Comparison of ENCODE assay signal across 2 cellular contexts in genomic region chr20:47392015-47392720, GRCh38.
A peak's percentile ranks its signal among the peaks of the same experiment; 100 is the strongest.
TF ChIP-seq lines count a peak whose summit lies in the region.

No MANE protein-coding gene starts in this region.

TF ChIP-seq in IMR-90, 13 proteins besides CTCF, POLR2A, EP300 and RAD21 (continued from another document):
- TF ChIP-seq MAFK (IDR thresholded peaks at IDR 0.05; ENCODE audit: low read depth, low read length) (peak; percentile 58), CEBPB (IDR thresholded peaks at IDR 0.05; ENCODE audit: low read depth, low read length) (peak; percentile 33; the same call in 1 of the 2 replicates), USF2 (IDR thresholded peaks at IDR 0.05; ENCODE audit: low read depth, low read length) (peak; percentile 93), CHD1 (IDR thresholded peaks at IDR 0.05; ENCODE audit: low read depth, low read length) (no peak), SMC3 (IDR thresholded peaks at IDR 0.05; ENCODE audit: low read depth, low read length) (0 out of 2 replicates have a peak, but pooled peaks have one; percentile 2)

TF ChIP-seq in WTC11, 78 proteins besides CTCF, POLR2A, EP300 and RAD21 (continued from another document):
- TF ChIP-seq USF2 (CRISPR knock-in tag; IDR thresholded peaks at IDR 0.05) (peak; percentile 79), IRF1 (CRISPR knock-in tag; IDR thresholded peaks at IDR 0.05) (no peak), MLX (CRISPR knock-in tag; IDR thresholded peaks at IDR 0.05) (no peak)
TF ChIP-seq in WTC11: peak in this region for 2.
